In the genomic region with DNA sequence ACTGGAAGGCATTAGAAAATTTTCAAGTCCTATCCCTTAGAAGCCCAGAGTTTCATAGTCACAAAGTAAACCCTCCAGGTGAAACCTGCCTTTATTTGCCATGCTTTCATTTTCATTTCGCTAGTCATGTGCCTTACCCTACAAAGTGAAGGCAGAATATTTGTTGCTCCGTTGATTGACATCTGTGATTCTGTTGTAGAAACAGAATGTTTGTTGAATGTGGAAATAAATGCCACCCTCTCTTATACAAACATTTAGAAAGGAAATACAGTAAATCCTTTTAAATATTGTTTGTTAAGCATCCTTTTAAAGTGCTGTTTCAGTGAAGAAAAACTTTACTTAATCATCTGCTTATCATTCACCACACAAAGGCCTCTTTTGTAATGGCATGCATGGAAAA, we compare ENCODE assay signal across 11 cellular contexts. TPM values are rescaled to one million over a fixed set of nuclear protein-coding genes. Genes with fewer than 3 reads are reported as not detected.
DNase-seq lines count a peak whose midpoint lies in the region; ATAC-seq and TF ChIP-seq lines count a peak whose summit lies in the region.
"Had no signal": no experiment of that assay in that cellular context is flagged by ENCODE, and none has a peak within 500 bp of the region (broad histone marks: within the 10 kb centered on the region; RNA-seq: fewer than 3 reads in every experiment).

No MANE protein-coding gene starts in this region.

- CTCF ChIA-PET in activated naive CD4-positive, alpha-beta T cell treated with anti-CD3 and anti-CD28 coated beads, Interleukin-2, amount 10 ng/mL, durations not matched to agents 7 days and 5 days (lab: Charles Lee) = no interaction called here
- CTCF ChIA-PET in activated naive CD4-positive, alpha-beta T cell treated with anti-CD3 and anti-CD28 coated beads for 36 hours (lab: Charles Lee) = no interaction called here

- no peak for TF ChIP-seq POLR2A in suprapubic skin (IDR thresholded peaks at IDR 0.05)

- 0 out of 2 replicates have a peak overlapping the region, but pooled peaks have one; percentile 6 for H2AFZ ChIP-seq in OCI-LY3 (ENCODE audit: low read depth, low read length)
- no peak overlapping the region for H2AFZ ChIP-seq in hepatocyte

- peaks cover 11% of the 10 kb centered on the region for H3K4me1 Mint-ChIP-seq in activated naive CD4-positive, alpha-beta T cell treated with anti-CD3 and anti-CD28 coated beads, Interleukin-2, amount 10 ng/mL, durations not matched to agents 7 days and 5 days
- H3K4me1 Mint-ChIP-seq in activated naive CD4-positive, alpha-beta T cell treated with anti-CD3 and anti-CD28 coated beads for 36 hours (ENCODE audit: low read depth) = peaks cover 3% of the 10 kb centered on the region
- H3K4me1 Mint-ChIP-seq: nephron had no signal

- peaks cover 12% of the 10 kb centered on the region for H3K27me3 Mint-ChIP-seq in activated naive CD4-positive, alpha-beta T cell treated with anti-CD3 and anti-CD28 coated beads, Interleukin-2, amount 10 ng/mL, durations not matched to agents 7 days and 5 days
- H3K27me3 Mint-ChIP-seq in activated naive CD4-positive, alpha-beta T cell treated with anti-CD3 and anti-CD28 coated beads for 36 hours (ENCODE audit: low read depth) = peaks cover 2% of the 10 kb centered on the region

- intact Hi-C loops in activated naive CD4-positive, alpha-beta T cell treated with anti-CD3 and anti-CD28 coated beads for 36 hours (cut with micrococcal nuclease) = no loop called here

- no peaks in the 10 kb centered on the region for H3K36me3 Mint-ChIP-seq in activated naive CD4-positive, alpha-beta T cell treated with anti-CD3 and anti-CD28 coated beads, Interleukin-2, amount 10 ng/mL, durations not matched to agents 7 days and 5 days
- H3K36me3 Mint-ChIP-seq in activated naive CD4-positive, alpha-beta T cell treated with anti-CD3 and anti-CD28 coated beads for 36 hours (ENCODE audit: low read depth) = no peaks in the 10 kb centered on the region

- ATAC-seq in GM18907 (IDR thresholded peaks at IDR 0.05; ENCODE audit: unreplicated experiment) = no peak

- no peaks in the 10 kb centered on the region for H3K79me2 ChIP-seq in OCI-LY3 (ENCODE audit: low read length)
- no peaks in the 10 kb centered on the region for H3K79me2 ChIP-seq in hepatocyte

- peak overlapping the region; percentile 8 for H3K4me3 Mint-ChIP-seq in activated naive CD4-positive, alpha-beta T cell treated with anti-CD3 and anti-CD28 coated beads, Interleukin-2, amount 10 ng/mL, durations not matched to agents 7 days and 5 days
- no peak overlapping the region for H3K4me3 Mint-ChIP-seq in activated naive CD4-positive, alpha-beta T cell treated with anti-CD3 and anti-CD28 coated beads for 36 hours
- H3K4me3 Mint-ChIP-seq: nephron had no signal

- no peaks in the 10 kb centered on the region for H3K36me3 ChIP-seq in OCI-LY3 (replicated peaks; ENCODE audit: low read depth, low read length)
- no peaks in the 10 kb centered on the region for H3K36me3 ChIP-seq in hepatocyte (replicated peaks; ENCODE audit: insufficient read depth, low read depth)
- no peaks in the 10 kb centered on the region for H3K36me3 ChIP-seq in suprapubic skin
- H3K36me3 ChIP-seq: spleen, uterus had no signal

- H3K4me3 ChIP-seq in OCI-LY3 (ENCODE audit: low read length) (no peak overlapping the region), hepatocyte (no peak overlapping the region), suprapubic skin (no peak overlapping the region)
- H3K4me3 ChIP-seq: spleen, uterus had no signal

- H3K4me2 ChIP-seq in OCI-LY3 (ENCODE audit: low read length) (no peak overlapping the region), hepatocyte (peak overlapping the region; percentile 48)

- no peak overlapping the region for H3K27ac ChIP-seq in OCI-LY3 (ENCODE audit: low read length)
- peak overlapping the region; percentile 44 for H3K27ac ChIP-seq in hepatocyte
- H3K27ac ChIP-seq in suprapubic skin = peak overlapping the region; percentile 11
- H3K27ac ChIP-seq: spleen, uterus had no signal

- no peak for TF ChIP-seq EP300 in suprapubic skin (IDR thresholded peaks at IDR 0.05)

- H3K27me3 ChIP-seq in OCI-LY3 (ENCODE audit: low read depth, low read length) (no peaks in the 10 kb centered on the region), hepatocyte (no peaks in the 10 kb centered on the region), suprapubic skin (no peaks in the 10 kb centered on the region)
- H3K27me3 ChIP-seq: uterus had no signal

- no peak for DNase-seq in activated naive CD4-positive, alpha-beta T cell treated with anti-CD3 and anti-CD28 coated beads, Interleukin-2, amount 10 ng/mL, durations not matched to agents 7 days and 5 days
- DNase-seq in activated naive CD4-positive, alpha-beta T cell treated with anti-CD3 and anti-CD28 coated beads for 36 hours = no peak
- DNase-seq in hepatocyte (ENCODE audit: low spot score) (no peak), suprapubic skin (ENCODE audit: low spot score in 2 of 2) (no peak), HPDE6-E6E7 (ENCODE audit: extremely low spot score) (no peak), NCI-H187 treated with DMSO at 0.1 percent for 48 hours (lab: John Stamatoyannopoulos, UW) (no peak)
- DNase-seq: spleen, uterus had no signal

- 61% methylated on average over 2 of the region's 2 CpGs for WGBS in hepatocyte (ENCODE audit: low lambda C conversion rate, missing lambda C conversion rate)
- WGBS in suprapubic skin = 66% methylated on average over 2 of the region's 2 CpGs

- H3K9me3 Mint-ChIP-seq in activated naive CD4-positive, alpha-beta T cell treated with anti-CD3 and anti-CD28 coated beads, Interleukin-2, amount 10 ng/mL, durations not matched to agents 7 days and 5 days = no peaks in the 10 kb centered on the region
- H3K9me3 Mint-ChIP-seq in activated naive CD4-positive, alpha-beta T cell treated with anti-CD3 and anti-CD28 coated beads for 36 hours = no peaks in the 10 kb centered on the region
- H3K9me3 Mint-ChIP-seq: nephron had no signal

- H3K9ac ChIP-seq in OCI-LY3 (ENCODE audit: low read length) = no peak overlapping the region

- H3K9me2 ChIP-seq in hepatocyte (replicated peaks; ENCODE audit: insufficient read depth) = no peaks in the 10 kb centered on the region

- H3K27ac Mint-ChIP-seq in activated naive CD4-positive, alpha-beta T cell treated with anti-CD3 and anti-CD28 coated beads, Interleukin-2, amount 10 ng/mL, durations not matched to agents 7 days and 5 days = no peak overlapping the region
- H3K27ac Mint-ChIP-seq in activated naive CD4-positive, alpha-beta T cell treated with anti-CD3 and anti-CD28 coated beads for 36 hours = no peak overlapping the region
- H3K27ac Mint-ChIP-seq: nephron had no signal

- TF ChIP-seq CTCF in OCI-LY3 (IDR thresholded peaks at IDR 0.05; ENCODE audit: low read depth, low read length) (no peak), hepatocyte (IDR thresholded peaks at IDR 0.05; ENCODE audit: poor library complexity) (no peak), suprapubic skin (IDR thresholded peaks at IDR 0.05) (no peak)

- no peaks in the 10 kb centered on the region for H4K20me1 ChIP-seq in OCI-LY3 (ENCODE audit: insufficient read depth, low read length)
- H4K20me1 ChIP-seq in hepatocyte (ENCODE audit: insufficient read depth, poor library complexity, severe bottlenecking) = no peaks in the 10 kb centered on the region

- H3K9me3 ChIP-seq in OCI-LY3 (ENCODE audit: insufficient read depth, low read length) (no peaks in the 10 kb centered on the region), hepatocyte (ENCODE audit: low read depth) (no peaks in the 10 kb centered on the region), suprapubic skin (no peaks in the 10 kb centered on the region)
- H3K9me3 ChIP-seq: spleen, uterus had no signal

- H3K4me1 ChIP-seq in OCI-LY3 (ENCODE audit: low read length) (no peaks in the 10 kb centered on the region), hepatocyte (ENCODE audit: insufficient read depth) (no peaks in the 10 kb centered on the region), suprapubic skin (peaks cover 28% of the 10 kb centered on the region)
- H3K4me1 ChIP-seq: uterus had no signal

RNA-seq across cellular contexts. Expression of gene CAST, which starts 34.4 kb away (rescaled TPM):
- total RNA-seq in activated naive CD4-positive, alpha-beta T cell treated with anti-CD3 and anti-CD28 coated beads for 36 hours = 100 to 1,000 TPM; 118 to 122 TPM
- total RNA-seq in hepatocyte = 177 and 195 TPM in 2 replicates
- polyA plus RNA-seq in hepatocyte = 140 and 169 TPM in 2 replicates
- total RNA-seq in suprapubic skin = 100 to 1,000 TPM; 381 to 577 (median 400) TPM
